In genomic region chr9:7093040-7093439, GRCh38 we compare ENCODE assay signal across 7 cellular contexts.
"Had no signal": no experiment of that assay in that cellular context is flagged by ENCODE, and none has a peak within 500 bp of the region (broad histone marks: within the 10 kb centered on the region; RNA-seq: fewer than 3 reads in every experiment).

No MANE protein-coding gene starts in this region.

- H3K4me3 Mint-ChIP-seq: GM23338, H9 had no signal

- H3K4me3 ChIP-seq: GM23338, K562 had no signal

- DNase-seq: H9, HCEC 1CT, IMR-90, Kasumi-1, KG1 had no signal

- H3K9me3 Mint-ChIP-seq: GM23338, H9 had no signal

- ATAC-seq: K562 had no signal

- H3K27ac Mint-ChIP-seq: GM23338 had no signal
